1 cellular context compared by ENCODE assay signal in genomic region chr6:157981132-157981394, GRCh38.
TF ChIP-seq lines count a peak whose summit lies in the region.

No MANE protein-coding gene starts in this region.

TF ChIP-seq in HepG2, 621 proteins besides CTCF, POLR2A, EP300 and RAD21 (continued from another document and continues in another):
- TF ChIP-seq TFDP1 (CRISPR knock-in tag; IDR thresholded peaks at IDR 0.05; ENCODE audit: borderline replicate concordance) (peak; percentile 7; the same call in 1 of the 2 replicates), ZNF75D (CRISPR knock-in tag; IDR thresholded peaks at IDR 0.05; ENCODE audit: borderline replicate concordance) (no peak), DPF2 (CRISPR knock-in tag; IDR thresholded peaks at IDR 0.05; ENCODE audit: borderline replicate concordance, low read depth) (peak; percentile 39; the same call in 1 of the 2 replicates), ARHGAP35 (CRISPR knock-in tag; IDR thresholded peaks at IDR 0.05; ENCODE audit: borderline replicate concordance) (0 out of 2 replicates have a peak, but pooled peaks have one; percentile 64), JARID2 (CRISPR knock-in tag; IDR thresholded peaks at IDR 0.05; ENCODE audit: insufficient replicate concordance) (peak; percentile 44), RAD51 (IDR thresholded peaks at IDR 0.05; ENCODE audit: borderline replicate concordance) (peak; percentile 45; the same call in 1 of the 2 replicates), ZBTB4 (CRISPR knock-in tag; IDR thresholded peaks at IDR 0.05; ENCODE audit: borderline replicate concordance) (peak; percentile 93; the same call in 1 of the 2 replicates), FOXO4 (CRISPR knock-in tag; conservative IDR thresholded peaks at IDR 0.05) (0 out of 2 replicates have a peak, but pooled peaks have one; percentile 64), RARA (CRISPR knock-in tag; IDR thresholded peaks at IDR 0.05) (no peak), MED13 (CRISPR knock-in tag; IDR thresholded peaks at IDR 0.05) (0 out of 2 replicates have a peak, but pooled peaks have one; percentile 17), XBP1 (CRISPR knock-in tag; IDR thresholded peaks at IDR 0.05) (no peak), BATF2 (CRISPR knock-in tag; IDR thresholded peaks at IDR 0.05) (0 out of 2 replicates have a peak, but pooled peaks have one; percentile 10), NCOR1 (IDR thresholded peaks at IDR 0.05; ENCODE audit: borderline replicate concordance, low read length) (no peak), POGK (CRISPR knock-in tag; conservative IDR thresholded peaks at IDR 0.05) (no peak), DNMT1 (CRISPR knock-in tag; IDR thresholded peaks at IDR 0.05) (peak; percentile 59; the same call in 1 of the 2 replicates), ZNF558 (CRISPR knock-in tag; IDR thresholded peaks at IDR 0.05; ENCODE audit: borderline replicate concordance) (0 out of 2 replicates have a peak, but pooled peaks have one; percentile 74), KLF16 (CRISPR knock-in tag; IDR thresholded peaks at IDR 0.05) (no peak), TBX3 (IDR thresholded peaks at IDR 0.05; ENCODE audit: borderline replicate concordance) (peak; percentile 35; the same call in 1 of the 2 replicates), ZMAT5 (CRISPR knock-in tag; IDR thresholded peaks at IDR 0.05; ENCODE audit: borderline replicate concordance, low read depth) (no peak), NRL (CRISPR knock-in tag; IDR thresholded peaks at IDR 0.05; ENCODE audit: borderline replicate concordance) (no peak; the same call in 1 of the 2 replicates), ARNT (IDR thresholded peaks at IDR 0.05) (no peak), ZNF512 (CRISPR knock-in tag; IDR thresholded peaks at IDR 0.05) (0 out of 2 replicates have a peak, but pooled peaks have one; percentile 20), NFE2 (CRISPR knock-in tag; IDR thresholded peaks at IDR 0.05) (no peak), NFIB (CRISPR knock-in tag; IDR thresholded peaks at IDR 0.05; ENCODE audit: borderline replicate concordance) (no peak), ZNF230 (CRISPR knock-in tag; IDR thresholded peaks at IDR 0.05) (peak; percentile 80; the same call in 1 of the 2 replicates), BRD4 (CRISPR knock-in tag; IDR thresholded peaks at IDR 0.05) (no peak; the same call in 1 of the 2 replicates), CSRNP1 (CRISPR knock-in tag; IDR thresholded peaks at IDR 0.05) (0 out of 2 replicates have a peak, but pooled peaks have one; percentile 39), ZNF672 (CRISPR knock-in tag; IDR thresholded peaks at IDR 0.05) (no peak), ZNF720 (CRISPR knock-in tag; IDR thresholded peaks at IDR 0.05) (peak; percentile 76; the same call in 1 of the 2 replicates), ZNF33B (CRISPR knock-in tag; IDR thresholded peaks at IDR 0.05) (no peak), ZNF724P (CRISPR knock-in tag; IDR thresholded peaks at IDR 0.05; ENCODE audit: borderline replicate concordance) (peak; percentile 79; the same call in 1 of the 2 replicates), ZNF609 (CRISPR knock-in tag; IDR thresholded peaks at IDR 0.05; ENCODE audit: borderline replicate concordance) (peak; percentile 6; the same call in 1 of the 2 replicates), ZBTB33 (CRISPR knock-in tag; IDR thresholded peaks at IDR 0.05) (peak; percentile 82), ZNF205 (CRISPR knock-in tag; IDR thresholded peaks at IDR 0.05) (peak; percentile 38; the same call in 1 of the 2 replicates)
